In genomic region chr1:2880812-2881295, GRCh38 we compare ENCODE assay signal across 31 cellular contexts.
"Had no signal": no experiment of that assay in that cellular context is flagged by ENCODE, and none has a peak within 500 bp of the region (broad histone marks: within the 10 kb centered on the region; RNA-seq: fewer than 3 reads in every experiment).

No MANE protein-coding gene starts in this region.

- ATAC-seq: activated CD8-positive, alpha-beta T cell treated with anti-CD3 and anti-CD28 coated beads for 36 hours; activated naive CD8-positive, alpha-beta T cell treated with anti-CD3 and anti-CD28 coated beads, Interleukin-2, amount 50 U/mL, for 24 hours; activated T-cell treated with anti-CD3 and anti-CD28 coated beads, Interleukin-2, amount 50 U/mL, for 4 hours; activated T-cell treated with anti-CD3 and anti-CD28 coated beads, Interleukin-2, amount 50 U/mL, for 72 hours; activated T-helper 17 cell treated with anti-CD3 and anti-CD28 coated beads, Interleukin-2, amount 50 U/mL, for 72 hours; T-cell had no signal

- H3K27me3 ChIP-seq: ascending aorta, cardiac muscle cell had no signal

- H3K9me3 ChIP-seq: ascending aorta had no signal

- H3K27ac ChIP-seq: ascending aorta, cardiac muscle cell, VCaP had no signal

- H3K36me3 ChIP-seq: ascending aorta, cardiac muscle cell had no signal

- DNase-seq: activated B cell treated with CpG ODN at 0.5 μM for 24 hours; activated CD4-positive, alpha-beta memory T cell treated with anti-CD3 and anti-CD28 coated beads for 36 hours; activated CD4-positive, alpha-beta T cell treated with anti-CD3 and anti-CD28 coated beads for 4 hours; activated CD4-positive, alpha-beta T cell treated with anti-CD3 and anti-CD28 coated beads, Interleukin-2, amount 10 ng/mL, durations not matched to agents 24 days and 14 days; activated CD4-positive, alpha-beta T cell treated with anti-CD3 and anti-CD28 coated beads, Interleukin-2, amount 50 U/mL, for 1 hour; activated CD4-positive, alpha-beta T cell treated with anti-CD3 and anti-CD28 coated beads, Interleukin-2, amount 50 U/mL, for 4 hours; activated CD4-positive, CD25-positive, alpha-beta regulatory T cell treated with anti-CD3 and anti-CD28 coated beads, Interleukin-2, amount 50 U/mL, for 72 hours; activated CD8-positive, alpha-beta memory T cell treated with anti-CD3 and anti-CD28 coated beads, Interleukin-2, amount 50 U/mL, for 4 hours; activated CD8-positive, alpha-beta T cell treated with anti-CD3 and anti-CD28 coated beads for 36 hours; activated effector memory CD4-positive, alpha-beta T cell treated with anti-CD3 and anti-CD28 coated beads, Interleukin-2, amount 50 U/mL, for 16 hours; activated naive CD4-positive, alpha-beta T cell treated with anti-CD3 and anti-CD28 coated beads, Interleukin-2, amount 10 ng/mL, durations not matched to agents 7 days and 5 days; activated naive CD4-positive, alpha-beta T cell treated with Interleukin-2 at 50 U/mL for 16 hours; activated naive CD8-positive, alpha-beta T cell treated with anti-CD3 and anti-CD28 coated beads, Interleukin-2, amount 10 ng/mL, durations not matched to agents 7 days and 5 days; activated naive CD8-positive, alpha-beta T cell treated with anti-CD3 and anti-CD28 coated beads, Interleukin-2, amount 50 U/mL, for 24 hours; activated T-cell treated with anti-CD3 and anti-CD28 coated beads for 4 hours; activated T-cell treated with anti-CD3 and anti-CD28 coated beads, Interleukin-2, amount 50 U/mL, for 1 hour; activated T-cell treated with anti-CD3 and anti-CD28 coated beads, Interleukin-2, amount 50 U/mL, for 4 hours; activated T-cell treated with anti-CD3 and anti-CD28 coated beads, Interleukin-2, amount 50 U/mL, for 72 hours; amygdala; anterior cingulate cortex; caudate nucleus; cerebellar nuclear complex; T-cell; T-helper 2 cell; T-helper 9 cell had no signal

- H3K4me3 ChIP-seq: ascending aorta, cardiac muscle cell had no signal

- FAIRE-seq: bronchial epithelial cell, TTC549 had no signal
